In the genomic region with DNA sequence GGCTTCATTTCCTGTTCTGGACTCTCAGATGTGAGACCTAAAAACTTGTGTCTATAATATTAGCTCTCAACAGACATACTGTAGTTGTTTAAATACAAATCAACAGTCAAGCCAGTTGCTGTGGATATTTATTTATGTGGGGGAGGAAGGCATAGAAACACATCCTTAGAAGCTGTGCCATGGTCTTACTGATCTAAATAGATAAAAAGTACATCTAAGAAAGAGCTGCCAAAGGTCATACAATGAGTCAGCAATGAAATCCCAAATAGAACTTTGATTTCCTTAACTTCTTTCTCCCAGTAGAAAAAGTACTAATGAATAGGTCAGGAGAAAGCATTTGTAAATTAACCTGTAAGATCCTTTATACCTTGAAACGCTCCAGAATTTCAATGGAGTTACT, we compare ENCODE assay signal across 2 cellular contexts.
A peak's percentile ranks its signal among the peaks of the same experiment; 100 is the strongest.
TF ChIP-seq lines count a peak whose summit lies in the region.

No MANE protein-coding gene starts in this region.

TF ChIP-seq in HCT116, 20 proteins besides CTCF, POLR2A, EP300 and RAD21 (continued from another document):
- TF ChIP-seq SRF (IDR thresholded peaks at IDR 0.05; ENCODE audit: low read depth) (no peak), FOSL1 (IDR thresholded peaks at IDR 0.05; ENCODE audit: low read depth) (no peak)
- TF ChIP-seq, protein P1, sequence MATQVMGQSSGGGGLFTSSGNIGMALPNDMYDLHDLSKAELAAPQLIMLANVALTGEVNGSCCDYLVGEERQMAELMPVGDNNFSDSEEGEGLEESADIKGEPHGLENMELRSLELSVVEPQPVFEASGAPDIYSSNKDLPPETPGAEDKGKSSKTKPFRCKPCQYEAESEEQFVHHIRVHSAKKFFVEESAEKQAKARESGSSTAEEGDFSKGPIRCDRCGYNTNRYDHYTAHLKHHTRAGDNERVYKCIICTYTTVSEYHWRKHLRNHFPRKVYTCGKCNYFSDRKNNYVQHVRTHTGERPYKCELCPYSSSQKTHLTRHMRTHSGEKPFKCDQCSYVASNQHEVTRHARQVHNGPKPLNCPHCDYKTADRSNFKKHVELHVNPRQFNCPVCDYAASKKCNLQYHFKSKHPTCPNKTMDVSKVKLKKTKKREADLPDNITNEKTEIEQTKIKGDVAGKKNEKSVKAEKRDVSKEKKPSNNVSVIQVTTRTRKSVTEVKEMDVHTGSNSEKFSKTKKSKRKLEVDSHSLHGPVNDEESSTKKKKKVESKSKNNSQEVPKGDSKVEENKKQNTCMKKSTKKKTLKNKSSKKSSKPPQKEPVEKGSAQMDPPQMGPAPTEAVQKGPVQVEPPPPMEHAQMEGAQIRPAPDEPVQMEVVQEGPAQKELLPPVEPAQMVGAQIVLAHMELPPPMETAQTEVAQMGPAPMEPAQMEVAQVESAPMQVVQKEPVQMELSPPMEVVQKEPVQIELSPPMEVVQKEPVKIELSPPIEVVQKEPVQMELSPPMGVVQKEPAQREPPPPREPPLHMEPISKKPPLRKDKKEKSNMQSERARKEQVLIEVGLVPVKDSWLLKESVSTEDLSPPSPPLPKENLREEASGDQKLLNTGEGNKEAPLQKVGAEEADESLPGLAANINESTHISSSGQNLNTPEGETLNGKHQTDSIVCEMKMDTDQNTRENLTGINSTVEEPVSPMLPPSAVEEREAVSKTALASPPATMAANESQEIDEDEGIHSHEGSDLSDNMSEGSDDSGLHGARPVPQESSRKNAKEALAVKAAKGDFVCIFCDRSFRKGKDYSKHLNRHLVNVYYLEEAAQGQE (IDR thresholded peaks at IDR 0.05; ENCODE audit: low read depth): no peak

TF ChIP-seq in SK-N-SH treated with all-trans-retinoic acid at 6 μM for 48 hours, 23 proteins besides CTCF, POLR2A, EP300 and RAD21:
- TF ChIP-seq, protein P2, sequence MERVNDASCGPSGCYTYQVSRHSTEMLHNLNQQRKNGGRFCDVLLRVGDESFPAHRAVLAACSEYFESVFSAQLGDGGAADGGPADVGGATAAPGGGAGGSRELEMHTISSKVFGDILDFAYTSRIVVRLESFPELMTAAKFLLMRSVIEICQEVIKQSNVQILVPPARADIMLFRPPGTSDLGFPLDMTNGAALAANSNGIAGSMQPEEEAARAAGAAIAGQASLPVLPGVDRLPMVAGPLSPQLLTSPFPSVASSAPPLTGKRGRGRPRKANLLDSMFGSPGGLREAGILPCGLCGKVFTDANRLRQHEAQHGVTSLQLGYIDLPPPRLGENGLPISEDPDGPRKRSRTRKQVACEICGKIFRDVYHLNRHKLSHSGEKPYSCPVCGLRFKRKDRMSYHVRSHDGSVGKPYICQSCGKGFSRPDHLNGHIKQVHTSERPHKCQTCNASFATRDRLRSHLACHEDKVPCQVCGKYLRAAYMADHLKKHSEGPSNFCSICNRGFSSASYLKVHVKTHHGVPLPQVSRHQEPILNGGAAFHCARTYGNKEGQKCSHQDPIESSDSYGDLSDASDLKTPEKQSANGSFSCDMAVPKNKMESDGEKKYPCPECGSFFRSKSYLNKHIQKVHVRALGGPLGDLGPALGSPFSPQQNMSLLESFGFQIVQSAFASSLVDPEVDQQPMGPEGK (CRISPR knock-in tag; IDR thresholded peaks at IDR 0.05; ENCODE audit: borderline replicate concordance): no peak
- TF ChIP-seq GLIS3 (CRISPR knock-in tag; IDR thresholded peaks at IDR 0.05) (no peak), ISL1 (CRISPR knock-in tag; IDR thresholded peaks at IDR 0.05) (peak; percentile 58; the same call in 1 of the 2 replicates), PPARA (CRISPR knock-in tag; IDR thresholded peaks at IDR 0.05; ENCODE audit: borderline replicate concordance) (no peak), ZFP30 (CRISPR knock-in tag; IDR thresholded peaks at IDR 0.05) (no peak), ZNF565 (CRISPR knock-in tag; conservative IDR thresholded peaks at IDR 0.05; ENCODE audit: low read depth) (no peak)
- TF ChIP-seq, protein P3, sequence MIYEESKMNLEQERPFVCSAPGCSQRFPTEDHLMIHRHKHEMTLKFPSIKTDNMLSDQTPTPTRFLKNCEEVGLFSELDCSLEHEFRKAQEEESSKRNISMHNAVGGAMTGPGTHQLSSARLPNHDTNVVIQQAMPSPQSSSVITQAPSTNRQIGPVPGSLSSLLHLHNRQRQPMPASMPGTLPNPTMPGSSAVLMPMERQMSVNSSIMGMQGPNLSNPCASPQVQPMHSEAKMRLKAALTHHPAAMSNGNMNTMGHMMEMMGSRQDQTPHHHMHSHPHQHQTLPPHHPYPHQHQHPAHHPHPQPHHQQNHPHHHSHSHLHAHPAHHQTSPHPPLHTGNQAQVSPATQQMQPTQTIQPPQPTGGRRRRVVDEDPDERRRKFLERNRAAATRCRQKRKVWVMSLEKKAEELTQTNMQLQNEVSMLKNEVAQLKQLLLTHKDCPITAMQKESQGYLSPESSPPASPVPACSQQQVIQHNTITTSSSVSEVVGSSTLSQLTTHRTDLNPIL (CRISPR knock-in tag; IDR thresholded peaks at IDR 0.05; ENCODE audit: low read depth): no peak
- TF ChIP-seq, protein P4, sequence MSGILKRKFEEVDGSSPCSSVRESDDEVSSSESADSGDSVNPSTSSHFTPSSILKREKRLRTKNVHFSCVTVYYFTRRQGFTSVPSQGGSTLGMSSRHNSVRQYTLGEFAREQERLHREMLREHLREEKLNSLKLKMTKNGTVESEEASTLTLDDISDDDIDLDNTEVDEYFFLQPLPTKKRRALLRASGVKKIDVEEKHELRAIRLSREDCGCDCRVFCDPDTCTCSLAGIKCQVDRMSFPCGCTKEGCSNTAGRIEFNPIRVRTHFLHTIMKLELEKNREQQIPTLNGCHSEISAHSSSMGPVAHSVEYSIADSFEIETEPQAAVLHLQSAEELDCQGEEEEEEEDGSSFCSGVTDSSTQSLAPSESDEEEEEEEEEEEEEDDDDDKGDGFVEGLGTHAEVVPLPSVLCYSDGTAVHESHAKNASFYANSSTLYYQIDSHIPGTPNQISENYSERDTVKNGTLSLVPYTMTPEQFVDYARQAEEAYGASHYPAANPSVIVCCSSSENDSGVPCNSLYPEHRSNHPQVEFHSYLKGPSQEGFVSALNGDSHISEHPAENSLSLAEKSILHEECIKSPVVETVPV (CRISPR knock-in tag; IDR thresholded peaks at IDR 0.05): no peak
